ENCODE assay signal across 17 cellular contexts in the genomic region with DNA sequence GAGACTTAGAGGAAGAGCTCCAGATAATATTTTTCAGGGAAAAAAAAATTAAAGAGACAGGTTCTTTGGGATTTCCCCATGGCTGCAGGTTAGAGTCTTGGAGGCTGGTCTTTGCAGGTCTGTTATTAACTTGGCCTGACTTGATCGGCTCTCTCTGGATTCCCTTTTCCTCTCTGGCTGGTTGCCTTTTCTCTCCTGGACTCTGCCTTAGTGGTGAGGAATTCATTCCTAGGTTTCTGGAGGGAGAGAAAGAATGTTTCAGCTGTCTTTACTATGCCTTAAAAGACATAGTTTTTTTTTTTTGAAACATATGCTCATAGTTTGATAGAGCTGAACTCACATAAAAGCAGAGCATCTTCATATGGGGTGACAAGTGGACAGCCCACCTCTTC.
DNase-seq lines count a peak whose midpoint lies in the region; ATAC-seq and TF ChIP-seq lines count a peak whose summit lies in the region.
"Had no signal": no experiment of that assay in that cellular context is flagged by ENCODE, and none has a peak within 500 bp of the region (broad histone marks: within the 10 kb centered on the region; RNA-seq: fewer than 3 reads in every experiment).

No MANE protein-coding gene starts in this region.

- H3K4me3 Mint-ChIP-seq in stimulated activated memory B cell treated with anti-CD40 and anti-IgM and Interleukin-4, amounts not matched to agents 10 μg/mL and 1 μg/mL and 100 μg/mL, for 72 hours, result no peak overlapping the region
- H3K4me3 Mint-ChIP-seq: activated CD4-positive, alpha-beta memory T cell treated with anti-CD3 and anti-CD28 coated beads, Interleukin-2, amount 10 ng/mL, durations not matched to agents 7 days and 5 days; activated naive CD8-positive, alpha-beta T cell treated with anti-CD3 and anti-CD28 coated beads, Interleukin-2, amount 50 U/mL, for 24 hours; activated T-cell treated with anti-CD3 and anti-CD28 coated beads, Interleukin-2, amount 50 U/mL, for 72 hours; CD4-positive, alpha-beta T cell; memory B cell had no signal

- no peaks in the 10 kb centered on the region for H3K4me1 ChIP-seq in left lung

- peak overlapping the region; percentile 94 for H3K27ac Mint-ChIP-seq in stimulated activated memory B cell treated with anti-CD40 and anti-IgM and Interleukin-4, amounts not matched to agents 10 μg/mL and 1 μg/mL and 100 μg/mL, for 72 hours
- H3K27ac Mint-ChIP-seq: activated CD4-positive, alpha-beta memory T cell treated with anti-CD3 and anti-CD28 coated beads, Interleukin-2, amount 10 ng/mL, durations not matched to agents 7 days and 5 days; activated naive CD8-positive, alpha-beta T cell treated with anti-CD3 and anti-CD28 coated beads, Interleukin-2, amount 50 U/mL, for 24 hours; activated T-cell treated with anti-CD3 and anti-CD28 coated beads, Interleukin-2, amount 50 U/mL, for 72 hours; CD4-positive, alpha-beta T cell; memory B cell had no signal

- no peaks in the 10 kb centered on the region for H3K36me3 Mint-ChIP-seq in stimulated activated memory B cell treated with anti-CD40 and anti-IgM and Interleukin-4, amounts not matched to agents 10 μg/mL and 1 μg/mL and 100 μg/mL, for 72 hours
- H3K36me3 Mint-ChIP-seq: memory B cell had no signal

- no peaks in the 10 kb centered on the region for H3K36me3 ChIP-seq in left lung
- H3K36me3 ChIP-seq: tibial artery had no signal

- ATAC-seq in stimulated activated memory B cell treated with anti-CD40 and anti-IgM and Interleukin-4, amounts not matched to agents 10 μg/mL and 1 μg/mL and 100 μg/mL, for 72 hours, result no peak
- ATAC-seq in left lung, result no peak
- ATAC-seq in GM21360 (IDR thresholded peaks at IDR 0.05; ENCODE audit: unreplicated experiment), result no peak
- ATAC-seq in HG03571 (IDR thresholded peaks at IDR 0.05; ENCODE audit: unreplicated experiment), result no peak
- ATAC-seq: activated naive CD8-positive, alpha-beta T cell treated with anti-CD3 and anti-CD28 coated beads, Interleukin-2, amount 50 U/mL, for 24 hours; activated T-cell treated with anti-CD3 and anti-CD28 coated beads, Interleukin-2, amount 50 U/mL, for 72 hours had no signal

- H3K4me1 Mint-ChIP-seq in stimulated activated memory B cell treated with anti-CD40 and anti-IgM and Interleukin-4, amounts not matched to agents 10 μg/mL and 1 μg/mL and 100 μg/mL, for 72 hours, result peaks cover 44% of the 10 kb centered on the region
- H3K4me1 Mint-ChIP-seq: activated CD4-positive, alpha-beta memory T cell treated with anti-CD3 and anti-CD28 coated beads, Interleukin-2, amount 10 ng/mL, durations not matched to agents 7 days and 5 days; activated naive CD8-positive, alpha-beta T cell treated with anti-CD3 and anti-CD28 coated beads, Interleukin-2, amount 50 U/mL, for 24 hours had no signal

- no peaks in the 10 kb centered on the region for H3K9me3 Mint-ChIP-seq in stimulated activated memory B cell treated with anti-CD40 and anti-IgM and Interleukin-4, amounts not matched to agents 10 μg/mL and 1 μg/mL and 100 μg/mL, for 72 hours
- H3K9me3 Mint-ChIP-seq: activated CD4-positive, alpha-beta memory T cell treated with anti-CD3 and anti-CD28 coated beads, Interleukin-2, amount 10 ng/mL, durations not matched to agents 7 days and 5 days; activated naive CD8-positive, alpha-beta T cell treated with anti-CD3 and anti-CD28 coated beads, Interleukin-2, amount 50 U/mL, for 24 hours; memory B cell had no signal

- H3K9me3 ChIP-seq in left lung, result no peaks in the 10 kb centered on the region
- H3K9me3 ChIP-seq: tibial artery had no signal

- TF ChIP-seq CTCF in astrocyte of the cerebellum (IDR thresholded peaks at IDR 0.05; ENCODE audit: low read depth, low read length, missing control alignments) (no peak), left lung (IDR thresholded peaks at IDR 0.05) (no peak)

- in situ Hi-C loops in astrocyte of the cerebellum (cut with HindIII; ENCODE audit: low sequenced_read_pairs), result no loop called here

- intact Hi-C loops in left lung (cut with DNase I), result no loop called here

- no peaks in the 10 kb centered on the region for H3K27me3 Mint-ChIP-seq in stimulated activated memory B cell treated with anti-CD40 and anti-IgM and Interleukin-4, amounts not matched to agents 10 μg/mL and 1 μg/mL and 100 μg/mL, for 72 hours
- H3K27me3 Mint-ChIP-seq: activated CD4-positive, alpha-beta memory T cell treated with anti-CD3 and anti-CD28 coated beads, Interleukin-2, amount 10 ng/mL, durations not matched to agents 7 days and 5 days had no signal

- peak; percentile 64 for DNase-seq in EL
- DNase-seq in astrocyte of the cerebellum (ENCODE audit: low read depth), result peak; percentile 75
- peak; percentile 67 for DNase-seq in kidney glomerular epithelial cell (lab: John Stamatoyannopoulos, UW)
- no peak for DNase-seq in left lung
- DNase-seq in effector CD4-positive, alpha-beta T cell, result no peak
- DNase-seq: activated CD4-positive, alpha-beta memory T cell treated with anti-CD3 and anti-CD28 coated beads, Interleukin-2, amount 10 ng/mL, durations not matched to agents 7 days and 5 days; activated naive CD8-positive, alpha-beta T cell treated with anti-CD3 and anti-CD28 coated beads, Interleukin-2, amount 50 U/mL, for 24 hours; activated T-cell treated with anti-CD3 and anti-CD28 coated beads, Interleukin-2, amount 50 U/mL, for 72 hours; CD4-positive, alpha-beta T cell; DMS79 treated with DMSO at 0.1 percent for 48 hours; NCI-H2107; nucleus accumbens; tibial artery had no signal

- no peaks in the 10 kb centered on the region for H3K27me3 ChIP-seq in left lung
- H3K27me3 ChIP-seq: tibial artery had no signal

- H3K27ac ChIP-seq in left lung, result no peak overlapping the region
- H3K27ac ChIP-seq: tibial artery had no signal

- H3K4me3 ChIP-seq in astrocyte of the cerebellum (ENCODE audit: low read depth, low read length), result no peak overlapping the region
- no peak overlapping the region for H3K4me3 ChIP-seq in left lung
- H3K4me3 ChIP-seq: tibial artery had no signal

Comparison
In these comparisons a context has a peak if more than half of its experiments do, and no peak if none do; other contexts are left out.
1. DNase-seq: peak in EL (single experiment), astrocyte of the cerebellum (single experiment) and kidney glomerular epithelial cell (single experiment); none in left lung (0 of 2) and effector CD4-positive, alpha-beta T cell (single experiment).